13 cellular contexts compared by ENCODE assay signal in genomic region chr1:37676281-37677243, GRCh38. TPM values are rescaled to one million over a fixed set of nuclear protein-coding genes. Genes with fewer than 3 reads are reported as not detected.
DNase-seq lines count a peak whose midpoint lies in the region; ATAC-seq, FAIRE-seq and TF ChIP-seq lines count a peak whose summit lies in the region.
"Had no signal": no experiment of that assay in that cellular context is flagged by ENCODE, and none has a peak within 500 bp of the region (broad histone marks: within the 10 kb centered on the region; RNA-seq: fewer than 3 reads in every experiment).

No MANE protein-coding gene starts in this region.

- H3K27me3 Mint-ChIP-seq in HFFc6 (ENCODE audit: insufficient read depth) (peaks cover 22% of the 10 kb centered on the region), astrocyte (ENCODE audit: low read depth, unreplicated experiment) (peaks cover 37% of the 10 kb centered on the region)
- peaks cover 26% of the 10 kb centered on the region for H3K27me3 Mint-ChIP-seq in activated CD4-positive, alpha-beta memory T cell treated with anti-CD3 and anti-CD28 coated beads, Interleukin-2, amount 10 ng/mL, durations not matched to agents 7 days and 5 days

- no peak overlapping the region for H3K27ac Mint-ChIP-seq in HFFc6
- H3K27ac Mint-ChIP-seq in astrocyte (ENCODE audit: unreplicated experiment) = no peak overlapping the region
- no peak overlapping the region for H3K27ac Mint-ChIP-seq in activated CD4-positive, alpha-beta memory T cell treated with anti-CD3 and anti-CD28 coated beads, Interleukin-2, amount 10 ng/mL, durations not matched to agents 7 days and 5 days
- H3K27ac Mint-ChIP-seq: H9 had no signal

- POLR2A ChIA-PET in activated CD4-positive, alpha-beta memory T cell treated with anti-CD3 and anti-CD28 coated beads, Interleukin-2, amount 10 ng/mL, durations not matched to agents 7 days and 5 days (lab: Charles Lee) = interaction anchor here (1.0 to 1.1 kb wide), 2 partner anchors 10 to 112 kb away, joined by 3 to 4 read pairs; no protein-coding TSS in a partner anchor

- H3K27me3 ChIP-seq in astrocyte (ENCODE audit: insufficient read depth, low read length) = peaks cover 11% of the 10 kb centered on the region
- no peaks in the 10 kb centered on the region for H3K27me3 ChIP-seq in rectal smooth muscle tissue (ENCODE audit: control insufficient read depth, insufficient read depth, low read length)
- H3K27me3 ChIP-seq in right cardiac atrium (ENCODE audit: control insufficient read depth, insufficient read depth) = no peaks in the 10 kb centered on the region
- H3K27me3 ChIP-seq: right atrium auricular region had no signal

- FAIRE-seq in GM12891 (lab: Jason Lieb, UNC) (peak; percentile 97), astrocyte (lab: Jason Lieb, UNC) (no peak)

- H3K4me3 ChIP-seq in astrocyte (ENCODE audit: insufficient read depth, low read depth, low read length) (no peak overlapping the region), rectal smooth muscle tissue (ENCODE audit: low read length) (no peak overlapping the region), right cardiac atrium (ENCODE audit: low read length) (no peak overlapping the region)
- H3K4me3 ChIP-seq: right atrium auricular region had no signal

- TF ChIP-seq POLR2A in GM12891 (IDR thresholded peaks at IDR 0.05; ENCODE audit: low read depth, low read length) = peak; percentile 48; the same call in 1 of the 2 replicates

- H3K4me2 ChIP-seq in astrocyte (ENCODE audit: low read length) = no peak overlapping the region

- no peaks in the 10 kb centered on the region for H4K20me1 ChIP-seq in astrocyte (ENCODE audit: insufficient read depth, low read length)

- H3K9ac ChIP-seq in astrocyte (ENCODE audit: low read length) (no peak overlapping the region), rectal smooth muscle tissue (ENCODE audit: low read length) (no peak overlapping the region)

- peaks cover 5% of the 10 kb centered on the region for H3K36me3 ChIP-seq in astrocyte (ENCODE audit: insufficient read depth, low read length)
- peaks cover 3% of the 10 kb centered on the region for H3K36me3 ChIP-seq in rectal smooth muscle tissue (ENCODE audit: control insufficient read depth, insufficient read depth, low read length)

- H3K9me3 Mint-ChIP-seq in HFFc6 = no peaks in the 10 kb centered on the region
- H3K9me3 Mint-ChIP-seq in astrocyte (ENCODE audit: unreplicated experiment) = no peaks in the 10 kb centered on the region
- H3K9me3 Mint-ChIP-seq in activated CD4-positive, alpha-beta memory T cell treated with anti-CD3 and anti-CD28 coated beads, Interleukin-2, amount 10 ng/mL, durations not matched to agents 7 days and 5 days = no peaks in the 10 kb centered on the region
- H3K9me3 Mint-ChIP-seq: H9 had no signal

- DNase-seq in GM12891 (ENCODE audit: insufficient read length, low spot score) = no peak
- DNase-seq in HFFc6 = no peak
- no peak for DNase-seq in astrocyte (ENCODE audit: low read depth)
- no peak for DNase-seq in DMS153 (lab: John Stamatoyannopoulos, UW)
- no peak for DNase-seq in right cardiac atrium
- no peak for DNase-seq in activated CD4-positive, alpha-beta memory T cell treated with anti-CD3 and anti-CD28 coated beads, Interleukin-2, amount 10 ng/mL, durations not matched to agents 7 days and 5 days
- DNase-seq: activated gamma-delta T cell treated with Interleukin-2 at 50 U/mL for 16 hours, DMS79 treated with DMSO at 0.1 percent for 48 hours, H9, NCI-H774 had no signal

- H3K27ac ChIP-seq in astrocyte (ENCODE audit: low read depth, low read length) (no peak overlapping the region), rectal smooth muscle tissue (ENCODE audit: low read depth, low read length) (peak overlapping the region; percentile 45), right cardiac atrium (ENCODE audit: low read length) (no peak overlapping the region)
- H3K27ac ChIP-seq: right atrium auricular region had no signal

- peaks cover 5% of the 10 kb centered on the region; the same call in 1 of the 2 replicates for H3K36me3 Mint-ChIP-seq in HFFc6 (ENCODE audit: low read depth)
- H3K36me3 Mint-ChIP-seq in astrocyte (ENCODE audit: low read depth, unreplicated experiment) = peaks cover 1% of the 10 kb centered on the region
- H3K36me3 Mint-ChIP-seq in activated CD4-positive, alpha-beta memory T cell treated with anti-CD3 and anti-CD28 coated beads, Interleukin-2, amount 10 ng/mL, durations not matched to agents 7 days and 5 days (ENCODE audit: low read depth) = peaks cover 5% of the 10 kb centered on the region

- no peak overlapping the region for H3K4me3 Mint-ChIP-seq in HFFc6
- H3K4me3 Mint-ChIP-seq in astrocyte (ENCODE audit: unreplicated experiment) = peak overlapping the region; percentile 7
- H3K4me3 Mint-ChIP-seq in activated CD4-positive, alpha-beta memory T cell treated with anti-CD3 and anti-CD28 coated beads, Interleukin-2, amount 10 ng/mL, durations not matched to agents 7 days and 5 days = no peak overlapping the region
- H3K4me3 Mint-ChIP-seq: H9 had no signal

- intact Hi-C loops in right cardiac atrium (cut with DNase I) = loop anchor here in 1 of 4 donors (10.0 kb wide), 1 partner anchor 62 kb away; no protein-coding TSS in a partner anchor

- H3K4me1 ChIP-seq in astrocyte (ENCODE audit: insufficient read depth, low read length) (no peaks in the 10 kb centered on the region), rectal smooth muscle tissue (ENCODE audit: control insufficient read depth, insufficient read depth, low read length) (peaks cover 15% of the 10 kb centered on the region), right cardiac atrium (ENCODE audit: control insufficient read depth, insufficient read depth, low read length) (no peaks in the 10 kb centered on the region)
- H3K4me1 ChIP-seq: right atrium auricular region had no signal

- H2AFZ ChIP-seq in astrocyte (ENCODE audit: low read depth, low read length) = no peak overlapping the region

- CTCF ChIA-PET in activated CD4-positive, alpha-beta memory T cell treated with anti-CD3 and anti-CD28 coated beads, Interleukin-2, amount 10 ng/mL, durations not matched to agents 7 days and 5 days (lab: Charles Lee) = interaction anchor here (0.8 to 2.1 kb wide), 3 partner anchors 74 to 217 kb away, joined by 3 to 4 read pairs (median 4); no protein-coding TSS in a partner anchor

- WGBS in right cardiac atrium = 41% methylated on average over 15 of the region's 15 CpGs

- H3K79me2 ChIP-seq in astrocyte (ENCODE audit: insufficient read depth, low read length) = no peaks in the 10 kb centered on the region

- peak; percentile 41 for TF ChIP-seq CTCF in HFFc6 (IDR thresholded peaks at IDR 0.05)
- TF ChIP-seq CTCF in astrocyte (IDR thresholded peaks at IDR 0.05; ENCODE audit: insufficient read depth, low read depth, low read length) = no peak

- H3K4me1 Mint-ChIP-seq in HFFc6 (ENCODE audit: low read depth) = no peaks in the 10 kb centered on the region
- H3K4me1 Mint-ChIP-seq in astrocyte (ENCODE audit: low read depth, unreplicated experiment) = peaks cover 4% of the 10 kb centered on the region
- peaks cover 21% of the 10 kb centered on the region for H3K4me1 Mint-ChIP-seq in activated CD4-positive, alpha-beta memory T cell treated with anti-CD3 and anti-CD28 coated beads, Interleukin-2, amount 10 ng/mL, durations not matched to agents 7 days and 5 days

- H3K9me3 ChIP-seq in astrocyte (ENCODE audit: insufficient read depth, low read depth, low read length) (no peaks in the 10 kb centered on the region), right cardiac atrium (ENCODE audit: control insufficient read depth, low read length) (no peaks in the 10 kb centered on the region)
- H3K9me3 ChIP-seq: right atrium auricular region had no signal

- ATAC-seq in right cardiac atrium (no peak), HG03175 (IDR thresholded peaks at IDR 0.05; ENCODE audit: unreplicated experiment) (no peak)

TF ChIP-seq in GM12891, 5 proteins besides CTCF, POLR2A, EP300 and RAD21:
- TF ChIP-seq POU2F2 (IDR thresholded peaks at IDR 0.05; ENCODE audit: low read depth, low read length) = 0 out of 2 replicates have a peak, but pooled peaks have one; percentile 2
- TF ChIP-seq SPI1 (IDR thresholded peaks at IDR 0.05; ENCODE audit: low read depth, low read length) = peak; percentile 64
- 0 out of 2 replicates have a peak, but pooled peaks have one; percentile 37 for TF ChIP-seq POLR2AphosphoS5 (IDR thresholded peaks at IDR 0.05; ENCODE audit: low read depth, low read length)
- 0 out of 2 replicates have a peak, but pooled peaks have one; percentile 36 for TF ChIP-seq TAF1 (IDR thresholded peaks at IDR 0.05; ENCODE audit: low read depth, low read length)
- TF ChIP-seq PAX5 (IDR thresholded peaks at IDR 0.05; ENCODE audit: insufficient read depth, low read length, severe bottlenecking) = no peak

RNA-seq across cellular contexts. Expression of gene CDCA8, which starts 15.8 kb away (rescaled TPM):
- 31.0 TPM for polyA plus RNA-seq in GM12891 (2012; ENCODE audit: low read depth, missing spikeins)
- 10 to 100 TPM; 20.3 to 44.3 (median 41.3) TPM for total RNA-seq in HFFc6 (2021; fragmentation: NEBNext Ultra II Directional; extraction: Animal tissue kit (Norgen Biotek cat#: 25700))
- total RNA-seq in astrocyte = 4.2 and 5.5 TPM in 2 replicates
- 1 to 10 TPM in 1 of 4 donors, under 1 TPM in 2, not detected in 1; 0.25 to 1.1 (median 0.68) TPM for total RNA-seq in right cardiac atrium
- 0.38 TPM for polyA plus RNA-seq in right cardiac atrium
- total RNA-seq in activated CD4-positive, alpha-beta memory T cell treated with anti-CD3 and anti-CD28 coated beads, Interleukin-2, amount 10 ng/mL, durations not matched to agents 7 days and 5 days = 10 to 100 TPM; 73.5 to 73.6 TPM

RNA-seq across cellular contexts. Expression of gene RSPO1, which starts 41.9 kb away (rescaled TPM):
- polyA plus RNA-seq in GM12891 (2012; ENCODE audit: low read depth, missing spikeins) = not detected
- not detected for total RNA-seq in HFFc6 (2021; fragmentation: NEBNext Ultra II Directional; extraction: Animal tissue kit (Norgen Biotek cat#: 25700))
- total RNA-seq in astrocyte = not detected in 2 replicates
- total RNA-seq in right cardiac atrium = under 1 TPM in 3 of 4 donors, not detected in 1; 0.15 to 0.50 (median 0.26) TPM
- polyA plus RNA-seq in right cardiac atrium = not detected
- total RNA-seq in activated CD4-positive, alpha-beta memory T cell treated with anti-CD3 and anti-CD28 coated beads, Interleukin-2, amount 10 ng/mL, durations not matched to agents 7 days and 5 days = not detected
